In the genomic region with DNA sequence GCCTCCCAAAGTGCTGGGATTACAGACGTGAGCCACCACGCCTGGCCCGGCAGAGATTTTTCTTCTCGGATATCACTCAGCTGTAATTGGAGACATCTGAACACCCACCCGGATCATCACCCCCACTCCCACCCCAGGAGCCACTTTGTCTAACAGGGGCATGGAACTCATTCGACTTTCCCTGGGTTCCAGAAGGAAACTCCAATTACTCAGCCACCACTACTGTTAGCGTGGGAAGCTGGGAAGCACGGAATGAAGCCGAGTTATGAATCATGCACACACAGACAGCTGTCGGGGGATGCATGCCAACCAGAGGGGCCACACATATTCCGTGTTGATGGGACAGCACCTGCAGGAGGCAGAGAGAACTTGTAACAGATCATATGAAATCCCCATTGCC, we compare ENCODE assay signal across 28 cellular contexts.
DNase-seq lines count a peak whose midpoint lies in the region; ATAC-seq and TF ChIP-seq lines count a peak whose summit lies in the region.
"Had no signal": no experiment of that assay in that cellular context is flagged by ENCODE, and none has a peak within 500 bp of the region (broad histone marks: within the 10 kb centered on the region; RNA-seq: fewer than 3 reads in every experiment).

No MANE protein-coding gene starts in this region.

- DNase-seq in Ammon's horn (ENCODE audit: low spot score) (peak; percentile 50), RPMI7951 (ENCODE audit: low read depth) (peak; percentile 89), dermis blood vessel endothelial cell (peak; percentile 16), occipital lobe (lab: John Stamatoyannopoulos, UW) (peak; percentile 34), RKO (ENCODE audit: low spot score) (no peak), SKM-1 (lab: John Stamatoyannopoulos, UW; ENCODE audit: unreplicated experiment) (no peak), adrenal gland (no peak)
- DNase-seq: activated CD8-positive, alpha-beta T cell treated with anti-CD3 and anti-CD28 coated beads, Interleukin-2, amount 10 ng/mL, durations not matched to agents 7 days and 5 days; activated naive CD4-positive, alpha-beta T cell treated with Interleukin-2 at 50 U/mL for 16 hours; activated T-cell treated with anti-CD3 and anti-CD28 coated beads, Interleukin-2, amount 50 U/mL, for 24 hours; body of pancreas; DMS 273 treated with DMSO at 0.1 percent for 48 hours; foreskin keratinocyte; GOT3; hippocampal formation; islet precursor cell; NCI-H1048; NCI-H2029 treated with DMSO at 0.1 percent for 48 hours; NCI-H446 treated with DMSO at 0.1 percent for 48 hours; stimulated activated CD4-positive, alpha-beta T cell treated with anti-CD3 and anti-CD28 coated beads, Interleukin-1b, Interleukin-23, amount 100 ng/mL, for 48 hours; T-helper 9 cell had no signal

- H3K9me3 ChIP-seq in adrenal gland (replicated peaks in 1 of 3): no peaks in the 10 kb centered on the region
- H3K9me3 ChIP-seq: thoracic aorta had no signal

- H3K4me3 ChIP-seq in adrenal gland: no peak overlapping the region
- H3K4me3 ChIP-seq: body of pancreas, coronary artery, lung, thoracic aorta had no signal

- ATAC-seq in HG03520 (IDR thresholded peaks at IDR 0.05; ENCODE audit: unreplicated experiment): no peak
- ATAC-seq: activated CD8-positive, alpha-beta T cell treated with anti-CD3 and anti-CD28 coated beads, Interleukin-2, amount 10 ng/mL, durations not matched to agents 7 days and 5 days; body of pancreas; foreskin keratinocyte; sciatic nerve; stimulated activated memory B cell treated with anti-CD40 and anti-IgM and Interleukin-4, amounts not matched to agents 10 μg/mL and 1 μg/mL and 100 μg/mL, for 72 hours had no signal

- no peaks in the 10 kb centered on the region for H3K4me1 ChIP-seq in adrenal gland (replicated peaks in 1 of 2)
- H3K4me1 ChIP-seq: body of pancreas had no signal

- H3K27me3 ChIP-seq in adrenal gland: no peaks in the 10 kb centered on the region
- H3K27me3 ChIP-seq: body of pancreas, foreskin keratinocyte had no signal

- no peak overlapping the region for H3K27ac ChIP-seq in adrenal gland
- H3K27ac ChIP-seq: body of pancreas, coronary artery, foreskin keratinocyte, RWPE1, thoracic aorta had no signal

- intact Hi-C loops in adrenal gland (cut with DNase I): no loop called here

- H3K36me3 ChIP-seq in adrenal gland (replicated peaks in 1 of 2): peaks cover 0 to 3% of the 10 kb centered on the region in 2 donors
- H3K36me3 ChIP-seq: thoracic aorta had no signal

- TF ChIP-seq POLR2A in adrenal gland (IDR thresholded peaks at IDR 0.05): no peak

- no peak for TF ChIP-seq CTCF in adrenal gland (IDR thresholded peaks at IDR 0.05)

- WGBS in adrenal gland, 4 donors: 96 to 98% (median 97%) methylated on average over 11 of the region's 11 CpGs

Comparison
In these comparisons a context has a peak if more than half of its experiments do, and no peak if none do; other contexts are left out.
1. DNase-seq: peak in Ammon's horn (single experiment), RPMI7951 (single experiment), dermis blood vessel endothelial cell (single experiment) and occipital lobe (single experiment); none in RKO (single experiment), SKM-1 (single experiment) and adrenal gland (0 of 7).